In genomic region chr1:35563166-35563565, GRCh38 we compare ENCODE assay signal across 17 cellular contexts. TPM values are rescaled to one million over a fixed set of nuclear protein-coding genes. Genes with fewer than 3 reads are reported as not detected.
A peak's percentile ranks its signal among the peaks of the same experiment; 100 is the strongest.
DNase-seq lines count a peak whose midpoint lies in the region; ATAC-seq and TF ChIP-seq lines count a peak whose summit lies in the region.
"Had no signal": no experiment of that assay in that cellular context is flagged by ENCODE, and none has a peak within 500 bp of the region (broad histone marks: within the 10 kb centered on the region; RNA-seq: fewer than 3 reads in every experiment).

No MANE protein-coding gene starts in this region.

- no peak overlapping the region for H3K4me3 ChIP-seq in suprapubic skin

- TF ChIP-seq EP300 in suprapubic skin (IDR thresholded peaks at IDR 0.05): no peak

- H3K27ac ChIP-seq in suprapubic skin: no peak overlapping the region

- H3K36me3 ChIP-seq in suprapubic skin: peaks cover 28% of the 10 kb centered on the region

- peaks cover 28% of the 10 kb centered on the region for H3K4me1 Mint-ChIP-seq in activated naive CD8-positive, alpha-beta T cell (ENCODE audit: low read depth)
- H3K4me1 Mint-ChIP-seq in activated naive CD8-positive, alpha-beta T cell treated with anti-CD3 and anti-CD28 coated beads, Interleukin-2, amount 50 U/mL, for 24 hours: peaks cover 23% of the 10 kb centered on the region
- H3K4me1 Mint-ChIP-seq in T-helper 17 cell: peaks cover 33% of the 10 kb centered on the region
- peaks cover 30% of the 10 kb centered on the region for H3K4me1 Mint-ChIP-seq in activated CD4-positive, alpha-beta T cell treated with anti-CD3 and anti-CD28 coated beads, Interleukin-2, amount 10 ng/mL, durations not matched to agents 7 days and 5 days

- H3K9me3 ChIP-seq in T-helper 17 cell (ENCODE audit: control insufficient read depth, low read length, poor library complexity, severe bottlenecking) (no peaks in the 10 kb centered on the region), suprapubic skin (no peaks in the 10 kb centered on the region)

- no peak for TF ChIP-seq POLR2A in suprapubic skin (IDR thresholded peaks at IDR 0.05)

- no peak for ATAC-seq in activated naive CD8-positive, alpha-beta T cell treated with anti-CD3 and anti-CD28 coated beads, Interleukin-2, amount 50 U/mL, for 24 hours
- ATAC-seq in T-helper 17 cell: no peak

- H3K4me1 ChIP-seq in suprapubic skin: peaks cover 41% of the 10 kb centered on the region

- H3K9me3 Mint-ChIP-seq in activated naive CD8-positive, alpha-beta T cell (ENCODE audit: low read depth): no peaks in the 10 kb centered on the region
- H3K9me3 Mint-ChIP-seq in activated naive CD8-positive, alpha-beta T cell treated with anti-CD3 and anti-CD28 coated beads, Interleukin-2, amount 50 U/mL, for 24 hours: no peaks in the 10 kb centered on the region
- no peaks in the 10 kb centered on the region for H3K9me3 Mint-ChIP-seq in activated CD4-positive, alpha-beta T cell treated with anti-CD3 and anti-CD28 coated beads, Interleukin-2, amount 10 ng/mL, durations not matched to agents 7 days and 5 days
- H3K9me3 Mint-ChIP-seq: CD14-positive monocyte had no signal

- H3K27me3 ChIP-seq in suprapubic skin: no peaks in the 10 kb centered on the region

- CTCF ChIA-PET in activated CD4-positive, alpha-beta T cell treated with anti-CD3 and anti-CD28 coated beads, Interleukin-2, amount 10 ng/mL, durations not matched to agents 7 days and 5 days (lab: Charles Lee): no interaction called here

- WGBS in suprapubic skin: 57% methylated on average over 9 of the region's 12 CpGs

- H3K27ac Mint-ChIP-seq in activated naive CD8-positive, alpha-beta T cell: peak overlapping the region; percentile 58
- no peak overlapping the region for H3K27ac Mint-ChIP-seq in activated naive CD8-positive, alpha-beta T cell treated with anti-CD3 and anti-CD28 coated beads, Interleukin-2, amount 50 U/mL, for 24 hours
- peak overlapping the region; percentile 97 for H3K27ac Mint-ChIP-seq in T-helper 17 cell
- H3K27ac Mint-ChIP-seq in activated CD4-positive, alpha-beta T cell treated with anti-CD3 and anti-CD28 coated beads, Interleukin-2, amount 10 ng/mL, durations not matched to agents 7 days and 5 days: no peak overlapping the region

- TF ChIP-seq CTCF in suprapubic skin (IDR thresholded peaks at IDR 0.05): no peak

- no peaks in the 10 kb centered on the region for H3K27me3 Mint-ChIP-seq in activated naive CD8-positive, alpha-beta T cell
- no peaks in the 10 kb centered on the region for H3K27me3 Mint-ChIP-seq in activated naive CD8-positive, alpha-beta T cell treated with anti-CD3 and anti-CD28 coated beads, Interleukin-2, amount 50 U/mL, for 24 hours
- H3K27me3 Mint-ChIP-seq in T-helper 17 cell: no peaks in the 10 kb centered on the region
- H3K27me3 Mint-ChIP-seq in activated CD4-positive, alpha-beta T cell treated with anti-CD3 and anti-CD28 coated beads, Interleukin-2, amount 10 ng/mL, durations not matched to agents 7 days and 5 days: no peaks in the 10 kb centered on the region

- DNase-seq in activated naive CD8-positive, alpha-beta T cell treated with anti-CD3 and anti-CD28 coated beads, Interleukin-2, amount 50 U/mL, for 24 hours: no peak
- DNase-seq in T-helper 17 cell (no peak), mesenteric fat pad (ENCODE audit: low spot score) (peak; percentile 53), suprapubic skin (ENCODE audit: low spot score in 2 of 2) (peak; percentile 46 to 72), KG1 (lab: John Stamatoyannopoulos, UW) (no peak), SKM-1 (lab: John Stamatoyannopoulos, UW; ENCODE audit: unreplicated experiment) (no peak)
- DNase-seq in activated CD4-positive, alpha-beta T cell treated with anti-CD3 and anti-CD28 coated beads, Interleukin-2, amount 10 ng/mL, durations not matched to agents 7 days and 5 days: no peak
- DNase-seq: EL; Karpas-422; MM.1S; NCI-H1105 treated with DMSO at 0.1 percent for 48 hours; NCI-H187; NCI-H446 treated with DMSO at 0.1 percent for 48 hours; NK-92 treated with Interleukin-12 subunit alpha and Interleukin-12 subunit beta, amount 100 ng/mL, for 24 hours; OCI-M1 had no signal

- H3K4me3 Mint-ChIP-seq in activated naive CD8-positive, alpha-beta T cell: no peak overlapping the region
- H3K4me3 Mint-ChIP-seq in activated naive CD8-positive, alpha-beta T cell treated with anti-CD3 and anti-CD28 coated beads, Interleukin-2, amount 50 U/mL, for 24 hours: no peak overlapping the region
- H3K4me3 Mint-ChIP-seq in T-helper 17 cell: no peak overlapping the region
- H3K4me3 Mint-ChIP-seq in activated CD4-positive, alpha-beta T cell treated with anti-CD3 and anti-CD28 coated beads, Interleukin-2, amount 10 ng/mL, durations not matched to agents 7 days and 5 days: no peak overlapping the region
- H3K4me3 Mint-ChIP-seq: CD14-positive monocyte had no signal

- POLR2A ChIA-PET in activated CD4-positive, alpha-beta T cell treated with anti-CD3 and anti-CD28 coated beads, Interleukin-2, amount 10 ng/mL, durations not matched to agents 7 days and 5 days (lab: Charles Lee): no interaction called here

- no peaks in the 10 kb centered on the region for H3K36me3 Mint-ChIP-seq in activated naive CD8-positive, alpha-beta T cell
- H3K36me3 Mint-ChIP-seq in activated naive CD8-positive, alpha-beta T cell treated with anti-CD3 and anti-CD28 coated beads, Interleukin-2, amount 50 U/mL, for 24 hours (ENCODE audit: low read depth): peaks cover 9% of the 10 kb centered on the region
- peaks cover 2% of the 10 kb centered on the region for H3K36me3 Mint-ChIP-seq in T-helper 17 cell (ENCODE audit: low read depth)
- peaks cover 14% of the 10 kb centered on the region for H3K36me3 Mint-ChIP-seq in activated CD4-positive, alpha-beta T cell treated with anti-CD3 and anti-CD28 coated beads, Interleukin-2, amount 10 ng/mL, durations not matched to agents 7 days and 5 days (ENCODE audit: low read depth)

RNA-seq across cellular contexts. Expression of gene NCDN, which starts 5.6 kb away (rescaled TPM):
- total RNA-seq in T-helper 17 cell (10 to 100 TPM; 23.8 to 26.2 TPM), mesenteric fat pad (16.0 TPM), suprapubic skin (10 to 100 TPM; 14.1 to 26.2 (median 24.1) TPM)
- total RNA-seq in activated CD4-positive, alpha-beta T cell treated with anti-CD3 and anti-CD28 coated beads, Interleukin-2, amount 10 ng/mL, durations not matched to agents 7 days and 5 days: 10 to 100 TPM; 19.4 to 21.4 TPM

RNA-seq across cellular contexts. Expression of gene KIAA0319L, which starts 6.0 kb away (rescaled TPM):
- total RNA-seq in T-helper 17 cell: 10 to 100 TPM; 58.8 to 79.0 TPM
- 48.5 TPM for total RNA-seq in mesenteric fat pad
- total RNA-seq in suprapubic skin: 100 to 1,000 TPM in 2 of 4 donors, 10 to 100 TPM in 2; 52.1 to 124 (median 83.5) TPM
- 10 to 100 TPM; 37.6 to 46.3 TPM for total RNA-seq in activated CD4-positive, alpha-beta T cell treated with anti-CD3 and anti-CD28 coated beads, Interleukin-2, amount 10 ng/mL, durations not matched to agents 7 days and 5 days

RNA-seq across cellular contexts. Expression of gene TFAP2E, which starts 9.9 kb away (rescaled TPM):
- total RNA-seq in T-helper 17 cell (1 to 10 TPM; 3.2 to 4.5 TPM), mesenteric fat pad (1.2 TPM), suprapubic skin (1 to 10 TPM; 3.2 to 9.0 (median 5.2) TPM)
- total RNA-seq in activated CD4-positive, alpha-beta T cell treated with anti-CD3 and anti-CD28 coated beads, Interleukin-2, amount 10 ng/mL, durations not matched to agents 7 days and 5 days: under 1 TPM; 0.42 to 0.65 TPM

Comparison
In these comparisons a context has a peak if more than half of its experiments do, and no peak if none do; other contexts are left out.
1. H3K27ac Mint-ChIP-seq: peak in activated naive CD8-positive, alpha-beta T cell (single experiment) and T-helper 17 cell (single experiment); none in activated naive CD8-positive, alpha-beta T cell treated with anti-CD3 and anti-CD28 coated beads, Interleukin-2, amount 50 U/mL, for 24 hours (single experiment) and activated CD4-positive, alpha-beta T cell treated with anti-CD3 and anti-CD28 coated beads, Interleukin-2, amount 10 ng/mL, durations not matched to agents 7 days and 5 days (single experiment).
2. DNase-seq: peak in mesenteric fat pad (single experiment) and suprapubic skin (2 of 2); none in activated naive CD8-positive, alpha-beta T cell treated with anti-CD3 and anti-CD28 coated beads, Interleukin-2, amount 50 U/mL, for 24 hours (single experiment), T-helper 17 cell (0 of 3), activated CD4-positive, alpha-beta T cell treated with anti-CD3 and anti-CD28 coated beads, Interleukin-2, amount 10 ng/mL, durations not matched to agents 7 days and 5 days (single experiment), KG1 (single experiment) and SKM-1 (single experiment).